ENCODE assay signal across 1 cellular context in genomic region chr5:16180789-16181082, GRCh38.
TF ChIP-seq lines count a peak whose summit lies in the region.

No MANE protein-coding gene starts in this region.

TF ChIP-seq in WTC11, 78 proteins besides CTCF, POLR2A, EP300 and RAD21 (continued from another document):
- TF ChIP-seq E2F4 (CRISPR knock-in tag; IDR thresholded peaks at IDR 0.05; ENCODE audit: borderline replicate concordance, low read depth) (no peak), ZNF425 (CRISPR knock-in tag; conservative IDR thresholded peaks at IDR 0.05) (no peak), MYBL2 (CRISPR knock-in tag; IDR thresholded peaks at IDR 0.05) (no peak), ATF1 (CRISPR knock-in tag; IDR thresholded peaks at IDR 0.05) (no peak), ZNF232 (CRISPR knock-in tag; IDR thresholded peaks at IDR 0.05) (no peak), ZNF423 (CRISPR knock-in tag; IDR thresholded peaks at IDR 0.05) (no peak), CREM (CRISPR knock-in tag; IDR thresholded peaks at IDR 0.05) (no peak), HMGA2 (CRISPR knock-in tag; IDR thresholded peaks at IDR 0.05) (no peak)
